ENCODE assay signal across 27 cellular contexts in genomic region chr6:163635731-163636344, GRCh38.
"Had no signal": no experiment of that assay in that cellular context is flagged by ENCODE, and none has a peak within 500 bp of the region (broad histone marks: within the 10 kb centered on the region; RNA-seq: fewer than 3 reads in every experiment).

No MANE protein-coding gene starts in this region.

- H3K27ac Mint-ChIP-seq: activated naive CD8-positive, alpha-beta T cell; natural killer cell treated with Interleukin-12 subunit alpha and Interleukin-12 subunit beta and Interleukin-15 and Interleukin-18, amount 100 ng/mL, for 72 hours; stimulated activated naive B cell treated with anti-CD40 and anti-IgM and Interleukin-4, amounts not matched to agents 10 μg/mL and 1 μg/mL and 100 μg/mL, for 72 hours; T-helper 2 cell treated with Interferon-gamma antibody and Interleukin-4, amounts not matched to agents 5 μg/mL and 100 μg/mL, for 36 hours had no signal

- H3K9me3 ChIP-seq: colonic mucosa, esophagus squamous epithelium, left ventricle myocardium inferior, mucosa of descending colon, pancreas, psoas muscle, tibial nerve had no signal

- ATAC-seq: mucosa of descending colon; natural killer cell treated with Interleukin-12 subunit alpha and Interleukin-12 subunit beta and Interleukin-15 and Interleukin-18, amount 100 ng/mL, for 72 hours; pancreas; psoas muscle; stimulated activated naive B cell treated with anti-CD40 and anti-IgM and Interleukin-4, amounts not matched to agents 10 μg/mL and 1 μg/mL and 100 μg/mL, for 72 hours had no signal

- H3K4me1 ChIP-seq: colonic mucosa, left ventricle myocardium inferior, pancreas, psoas muscle had no signal

- H3K4me2 ChIP-seq: smooth muscle cell had no signal

- H3K4me3 Mint-ChIP-seq: activated naive CD8-positive, alpha-beta T cell; natural killer cell treated with Interleukin-12 subunit alpha and Interleukin-12 subunit beta and Interleukin-15 and Interleukin-18, amount 100 ng/mL, for 72 hours; stimulated activated naive B cell treated with anti-CD40 and anti-IgM and Interleukin-4, amounts not matched to agents 10 μg/mL and 1 μg/mL and 100 μg/mL, for 72 hours; T-helper 2 cell treated with Interferon-gamma antibody and Interleukin-4, amounts not matched to agents 5 μg/mL and 100 μg/mL, for 36 hours had no signal

- H3K27ac ChIP-seq: colonic mucosa, epithelial cell of prostate, esophagus squamous epithelium, left ventricle myocardium inferior, pancreas, psoas muscle, right atrium auricular region, tibial nerve had no signal

- H3K9me3 Mint-ChIP-seq: natural killer cell treated with Interleukin-12 subunit alpha and Interleukin-12 subunit beta and Interleukin-15 and Interleukin-18, amount 100 ng/mL, for 72 hours; T-helper 2 cell treated with Interferon-gamma antibody and Interleukin-4, amounts not matched to agents 5 μg/mL and 100 μg/mL, for 36 hours had no signal

- DNase-seq: activated CD4-positive, alpha-beta T cell treated with anti-CD3 and anti-CD28 coated beads for 4 hours; activated CD4-positive, alpha-beta T cell treated with anti-CD3 and anti-CD28 coated beads, Interleukin-2, amount 50 U/mL, for 48 hours; activated CD8-positive, alpha-beta memory T cell treated with anti-CD3 and anti-CD28 coated beads for 24 hours; activated effector memory CD4-positive, alpha-beta T cell treated with Interleukin-2 at 50 U/mL for 16 hours; activated naive CD4-positive, alpha-beta T cell treated with Interleukin-2 at 50 U/mL for 16 hours; anterior cingulate cortex; cerebellar nuclear complex; colonic mucosa; effector CD8-positive, alpha-beta T cell; esophagus squamous epithelium; foreskin melanocyte; left ventricle myocardium inferior; mucosa of descending colon; nucleus accumbens; pancreas; psoas muscle; stimulated activated CD4-positive, alpha-beta T cell treated with anti-CD3 and anti-CD28 coated beads, Interleukin-15, amount 100 ng/mL, for 24 hours; stimulated activated CD4-positive, alpha-beta T cell treated with anti-CD3 and anti-CD28 coated beads, Interleukin-2, amount 100 ng/mL, for 24 hours; stimulated activated naive B cell treated with anti-CD40 and anti-IgM and Interleukin-4, amounts not matched to agents 10 μg/mL and 1 μg/mL and 100 μg/mL, for 72 hours; T-helper 1 cell had no signal

- H3K36me3 ChIP-seq: colonic mucosa, esophagus squamous epithelium, left ventricle myocardium inferior, pancreas, right atrium auricular region, tibial nerve had no signal

- H3K36me3 Mint-ChIP-seq: activated naive CD8-positive, alpha-beta T cell had no signal

- H3K4me1 Mint-ChIP-seq: stimulated activated naive B cell treated with anti-CD40 and anti-IgM and Interleukin-4, amounts not matched to agents 10 μg/mL and 1 μg/mL and 100 μg/mL, for 72 hours had no signal

- H3K27me3 ChIP-seq: right atrium auricular region had no signal

- H3K4me3 ChIP-seq: colonic mucosa, esophagus squamous epithelium, left ventricle myocardium inferior, mucosa of descending colon, pancreas, psoas muscle, right atrium auricular region, smooth muscle cell, tibial nerve had no signal
